In the genomic region with DNA sequence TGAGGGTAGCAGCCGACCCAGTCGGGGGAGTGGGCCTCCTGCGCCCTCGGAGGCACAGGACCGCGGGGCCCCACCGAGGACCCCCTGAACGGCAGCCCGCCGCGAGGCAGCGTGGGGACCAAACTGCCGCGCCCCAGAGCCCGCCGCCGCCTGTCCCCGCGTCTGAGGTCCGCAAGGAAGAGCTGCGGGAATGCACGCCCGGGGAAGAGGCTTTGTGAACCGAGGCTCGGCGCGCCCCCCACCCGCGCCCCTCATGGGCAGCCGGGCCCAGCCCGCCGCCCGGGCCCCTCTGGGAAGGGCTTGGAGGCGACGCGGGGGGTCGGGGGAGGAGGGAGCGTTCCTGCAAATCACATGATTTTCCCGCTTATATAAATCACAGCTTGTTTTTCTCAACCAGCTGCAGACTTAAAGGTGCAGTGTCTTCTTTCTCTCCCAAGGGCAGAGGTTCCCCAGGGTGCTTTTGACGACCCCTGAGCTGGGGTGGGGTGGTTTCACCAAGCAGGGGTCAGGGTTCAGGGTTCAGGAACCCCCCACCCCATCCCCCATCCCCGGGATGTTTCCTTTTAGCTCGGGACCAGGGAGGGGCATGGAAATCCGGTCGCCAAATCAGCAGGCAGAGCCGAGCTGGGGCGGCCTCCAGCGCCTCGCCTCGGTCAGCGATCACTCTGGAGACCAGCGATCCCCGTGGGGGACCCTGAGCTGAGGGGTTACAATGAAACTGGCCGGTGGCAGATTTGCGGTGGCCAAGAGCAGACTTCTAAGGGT, we compare ENCODE assay signal across 8 cellular contexts. TPM values are rescaled to one million over a fixed set of nuclear protein-coding genes. Genes with fewer than 3 reads are reported as not detected.
A peak's percentile ranks its signal among the peaks of the same experiment; 100 is the strongest.
DNase-seq lines count a peak whose midpoint lies in the region; ATAC-seq and TF ChIP-seq lines count a peak whose summit lies in the region.

No MANE protein-coding gene starts in this region.

- peak overlapping the region; percentile 46 for H3K4me3 ChIP-seq in ectodermal cell (ENCODE audit: insufficient read depth, low read depth, low read length)
- peak overlapping the region; percentile 57 to 81 (median 75) for H3K4me3 ChIP-seq in right lobe of liver
- H3K4me3 ChIP-seq in stomach, result peak overlapping the region; percentile 55 to 67 (median 66)

- intact Hi-C loops in right lobe of liver (cut with DNase I), result no loop called here
- intact Hi-C loops in stomach (cut with DNase I; ENCODE audit: low total_unique reads), result loop anchor here (5.0 kb wide), 1 partner anchor 54 kb away; no protein-coding TSS in a partner anchor

- H3K36me3 ChIP-seq in ectodermal cell (ENCODE audit: control insufficient read depth, insufficient read depth, low read length) (no peaks in the 10 kb centered on the region), right lobe of liver (no peaks in the 10 kb centered on the region), stomach (no peaks in the 10 kb centered on the region)

- TF ChIP-seq POLR2A in right lobe of liver (IDR thresholded peaks at IDR 0.05) (peak; percentile 71), stomach (IDR thresholded peaks at IDR 0.05) (no peak)

- 3% methylated on average over 53 to 54 of the region's 54 CpGs for WGBS in ectodermal cell, 2 experiments
- WGBS in right lobe of liver (ENCODE audit: insufficient coverage, low coverage, low lambda C conversion rate, missing lambda C conversion rate), result 0% methylated on average over 11 of the region's 54 CpGs
- WGBS in stomach, 5 donors, result 1 to 7% (median 4%) methylated on average over 28 to 54 of the region's 54 CpGs

- peak; percentile 87 for DNase-seq in Ammon's horn (ENCODE audit: low spot score)
- peak; percentile 53 for DNase-seq in HEK293T (ENCODE audit: extremely low spot score)
- peak; percentile 78 to 81 (median 80) for DNase-seq in right lobe of liver
- DNase-seq in stomach, result peak; percentile 61
- DNase-seq in activated CD8-positive, alpha-beta memory T cell treated with anti-CD3 and anti-CD28 coated beads for 24 hours, result no peak
- DNase-seq in NOMO-1 treated with dmso at 0.1 percent for 144 hours (lab: John Stamatoyannopoulos, UW; ENCODE audit: unreplicated experiment), result no peak

- H3K27me3 ChIP-seq in ectodermal cell (ENCODE audit: control insufficient read depth, insufficient read depth, low read length, poor library complexity, severe bottlenecking), result no peaks in the 10 kb centered on the region
- no peaks in the 10 kb centered on the region for H3K27me3 ChIP-seq in right lobe of liver
- H3K27me3 ChIP-seq in stomach, result no peaks in the 10 kb centered on the region

- H3K27ac ChIP-seq in ectodermal cell (ENCODE audit: insufficient read depth, low read depth, low read length, poor library complexity, severe bottlenecking), result no peak overlapping the region
- H3K27ac ChIP-seq in right lobe of liver, result peak overlapping the region; percentile 83 to 93 (median 90)
- peak overlapping the region; percentile 79 to 98 (median 97) for H3K27ac ChIP-seq in stomach

- peaks cover 37% of the 10 kb centered on the region for H3K4me1 ChIP-seq in ectodermal cell (ENCODE audit: control insufficient read depth, insufficient read depth, low read length)
- peaks cover 0 to 7% (median 0%) of the 10 kb centered on the region in 4 donors for H3K4me1 ChIP-seq in right lobe of liver
- peaks cover 67 to 81% (median 75%) of the 10 kb centered on the region in 4 donors for H3K4me1 ChIP-seq in stomach

- peak; percentile 80 for TF ChIP-seq EP300 in stomach (IDR thresholded peaks at IDR 0.05)

- TF ChIP-seq CTCF in right lobe of liver (IDR thresholded peaks at IDR 0.05), result peak; percentile 19 to 49 (median 46)
- TF ChIP-seq CTCF in stomach (IDR thresholded peaks at IDR 0.05), result peak in 3 of 7 experiments; percentile 20 to 31 (median 21)

- H3K9me3 ChIP-seq in ectodermal cell (ENCODE audit: control insufficient read depth, low read length), result no peaks in the 10 kb centered on the region
- no peaks in the 10 kb centered on the region for H3K9me3 ChIP-seq in right lobe of liver
- no peaks in the 10 kb centered on the region for H3K9me3 ChIP-seq in stomach

- ATAC-seq in SK-N-SH treated with all-trans-retinoic acid at 6 μM for 48 hours, result peak; percentile 50
- peak; percentile 88 to 92 (median 89) for ATAC-seq in right lobe of liver

- CTCF ChIA-PET in HEK293T (lab: Yijun Ruan, JAX), result interaction anchor here (0.6 to 3.8 kb wide), 9 partner anchors 8 to 85 kb away, joined by 3 to 21 read pairs (median 5); no protein-coding TSS in a partner anchor

- POLR2A ChIA-PET in HEK293T (lab: Yijun Ruan, JAX), result interaction anchor here (0.7 to 5.0 kb wide), 18 partner anchors 9 to 152 kb away, joined by 3 to 55 read pairs (median 5); a partner anchor contains a TSS

TF ChIP-seq in HEK293T, 16 proteins besides CTCF, POLR2A, EP300 and RAD21:
- TF ChIP-seq FOXM1 (IDR thresholded peaks at IDR 0.05; ENCODE audit: borderline replicate concordance), result no peak
- peak; percentile 60 for TF ChIP-seq L3MBTL2 (conservative IDR thresholded peaks at IDR 0.05)
- TF ChIP-seq, protein P1, sequence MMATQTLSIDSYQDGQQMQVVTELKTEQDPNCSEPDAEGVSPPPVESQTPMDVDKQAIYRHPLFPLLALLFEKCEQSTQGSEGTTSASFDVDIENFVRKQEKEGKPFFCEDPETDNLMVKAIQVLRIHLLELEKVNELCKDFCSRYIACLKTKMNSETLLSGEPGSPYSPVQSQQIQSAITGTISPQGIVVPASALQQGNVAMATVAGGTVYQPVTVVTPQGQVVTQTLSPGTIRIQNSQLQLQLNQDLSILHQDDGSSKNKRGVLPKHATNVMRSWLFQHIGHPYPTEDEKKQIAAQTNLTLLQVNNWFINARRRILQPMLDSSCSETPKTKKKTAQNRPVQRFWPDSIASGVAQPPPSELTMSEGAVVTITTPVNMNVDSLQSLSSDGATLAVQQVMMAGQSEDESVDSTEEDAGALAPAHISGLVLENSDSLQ (IDR thresholded peaks at IDR 0.05), result 0 out of 2 replicates have a peak, but pooled peaks have one; percentile 32

TF ChIP-seq in SK-N-SH treated with all-trans-retinoic acid at 6 μM for 48 hours, 23 proteins besides CTCF, POLR2A, EP300 and RAD21:
- no peak for TF ChIP-seq TCF4 (CRISPR knock-in tag; IDR thresholded peaks at IDR 0.05; ENCODE audit: borderline replicate concordance)
- TF ChIP-seq, protein P2, sequence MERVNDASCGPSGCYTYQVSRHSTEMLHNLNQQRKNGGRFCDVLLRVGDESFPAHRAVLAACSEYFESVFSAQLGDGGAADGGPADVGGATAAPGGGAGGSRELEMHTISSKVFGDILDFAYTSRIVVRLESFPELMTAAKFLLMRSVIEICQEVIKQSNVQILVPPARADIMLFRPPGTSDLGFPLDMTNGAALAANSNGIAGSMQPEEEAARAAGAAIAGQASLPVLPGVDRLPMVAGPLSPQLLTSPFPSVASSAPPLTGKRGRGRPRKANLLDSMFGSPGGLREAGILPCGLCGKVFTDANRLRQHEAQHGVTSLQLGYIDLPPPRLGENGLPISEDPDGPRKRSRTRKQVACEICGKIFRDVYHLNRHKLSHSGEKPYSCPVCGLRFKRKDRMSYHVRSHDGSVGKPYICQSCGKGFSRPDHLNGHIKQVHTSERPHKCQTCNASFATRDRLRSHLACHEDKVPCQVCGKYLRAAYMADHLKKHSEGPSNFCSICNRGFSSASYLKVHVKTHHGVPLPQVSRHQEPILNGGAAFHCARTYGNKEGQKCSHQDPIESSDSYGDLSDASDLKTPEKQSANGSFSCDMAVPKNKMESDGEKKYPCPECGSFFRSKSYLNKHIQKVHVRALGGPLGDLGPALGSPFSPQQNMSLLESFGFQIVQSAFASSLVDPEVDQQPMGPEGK (CRISPR knock-in tag; IDR thresholded peaks at IDR 0.05; ENCODE audit: borderline replicate concordance), result no peak
- no peak for TF ChIP-seq BACH2 (CRISPR knock-in tag; IDR thresholded peaks at IDR 0.05; ENCODE audit: borderline replicate concordance)
- TF ChIP-seq, protein P3, sequence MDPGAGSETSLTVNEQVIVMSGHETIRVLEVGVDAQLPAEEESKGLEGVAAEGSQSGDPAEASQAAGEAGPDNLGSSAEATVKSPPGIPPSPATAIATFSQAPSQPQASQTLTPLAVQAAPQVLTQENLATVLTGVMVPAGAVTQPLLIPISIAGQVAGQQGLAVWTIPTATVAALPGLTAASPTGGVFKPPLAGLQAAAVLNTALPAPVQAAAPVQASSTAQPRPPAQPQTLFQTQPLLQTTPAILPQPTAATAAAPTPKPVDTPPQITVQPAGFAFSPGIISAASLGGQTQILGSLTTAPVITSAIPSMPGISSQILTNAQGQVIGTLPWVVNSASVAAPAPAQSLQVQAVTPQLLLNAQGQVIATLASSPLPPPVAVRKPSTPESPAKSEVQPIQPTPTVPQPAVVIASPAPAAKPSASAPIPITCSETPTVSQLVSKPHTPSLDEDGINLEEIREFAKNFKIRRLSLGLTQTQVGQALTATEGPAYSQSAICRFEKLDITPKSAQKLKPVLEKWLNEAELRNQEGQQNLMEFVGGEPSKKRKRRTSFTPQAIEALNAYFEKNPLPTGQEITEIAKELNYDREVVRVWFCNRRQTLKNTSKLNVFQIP (CRISPR knock-in tag; IDR thresholded peaks at IDR 0.05; ENCODE audit: borderline replicate concordance, low read depth), result no peak
- no peak for TF ChIP-seq ZNF70 (CRISPR knock-in tag; IDR thresholded peaks at IDR 0.05)

RNA-seq across cellular contexts. Expression of a gene that starts 44.7 kb away (rescaled TPM):
- 3.2 TPM for polyA plus RNA-seq in ectodermal cell (2013, experiment 1 of 4)
- polyA plus RNA-seq in ectodermal cell (2013, experiment 2 of 4), result 1.7 TPM
- 3.7 TPM for polyA plus RNA-seq in ectodermal cell (2013, experiment 3 of 4)
- polyA plus RNA-seq in ectodermal cell (2013, experiment 4 of 4), result 4.5 TPM
- total RNA-seq in right lobe of liver (1 to 10 TPM; 2.2 to 7.9 (median 3.5) TPM), stomach (10 to 100 TPM in 1 of 5 donors, 1 to 10 TPM in 4; 4.1 to 18.0 (median 6.1) TPM)
- 10 to 100 TPM in 2 of 3 donors, 1 to 10 TPM in 1; 6.9 to 11.1 (median 10.2) TPM for polyA plus RNA-seq in stomach

RNA-seq across cellular contexts. Expression of a gene that starts 50.1 kb away (rescaled TPM):
- polyA plus RNA-seq in ectodermal cell (2013, experiment 1 of 4), result 88.9 TPM
- polyA plus RNA-seq in ectodermal cell (2013, experiment 2 of 4), result 107 TPM
- 83.4 TPM for polyA plus RNA-seq in ectodermal cell (2013, experiment 3 of 4)
- polyA plus RNA-seq in ectodermal cell (2013, experiment 4 of 4), result 92.9 TPM
- total RNA-seq in right lobe of liver, result 10 to 100 TPM; 39.3 to 84.2 (median 64.7) TPM
- total RNA-seq in stomach, result 100 to 1,000 TPM in 2 of 5 donors, 10 to 100 TPM in 3; 64.6 to 152 (median 82.4) TPM
- polyA plus RNA-seq in stomach, result 10 to 100 TPM; 28.4 to 67.4 (median 65.4) TPM

Comparison
In these comparisons a context has a peak if more than half of its experiments do, and no peak if none do; other contexts are left out.
1. DNase-seq: peak in Ammon's horn (single experiment), HEK293T (single experiment), right lobe of liver (3 of 3) and stomach (single experiment); none in activated CD8-positive, alpha-beta memory T cell treated with anti-CD3 and anti-CD28 coated beads for 24 hours (single experiment) and NOMO-1 treated with dmso at 0.1 percent for 144 hours (single experiment).
2. Peak in every context shown above with its lines, with median percentiles within 50 percentile points of each other: H3K4me3 ChIP-seq.